ENCODE assay signal across 24 cellular contexts in the genomic region with DNA sequence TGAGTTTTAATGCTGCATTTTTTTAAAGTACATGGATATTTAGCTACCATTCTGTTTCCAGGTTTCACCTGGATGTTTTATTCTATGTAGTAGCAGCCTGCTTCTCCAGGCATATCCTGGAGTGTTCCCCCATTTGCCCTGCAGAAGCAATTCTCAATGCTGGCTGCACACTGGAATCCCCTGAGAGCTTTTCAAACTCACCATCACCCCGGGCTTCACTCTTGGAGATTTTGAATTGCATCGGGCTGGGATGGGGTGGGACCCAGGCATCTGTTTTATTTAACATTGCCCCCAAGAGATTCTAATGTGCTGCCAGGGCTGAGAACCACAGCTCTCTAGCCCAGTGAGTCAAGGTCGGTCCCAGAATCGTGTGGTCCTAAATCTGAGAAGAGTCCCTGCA.
"Had no signal": no experiment of that assay in that cellular context is flagged by ENCODE, and none has a peak within 500 bp of the region (broad histone marks: within the 10 kb centered on the region; RNA-seq: fewer than 3 reads in every experiment).

No MANE protein-coding gene starts in this region.

- H3K27me3 ChIP-seq: pancreas, right lobe of liver, sigmoid colon, stomach, tibial artery, transverse colon, upper lobe of right lung, uterus had no signal

- H3K36me3 ChIP-seq: neutrophil, pancreas, right lobe of liver, sigmoid colon, thoracic aorta, transverse colon, upper lobe of right lung, uterus had no signal

- DNase-seq: naive thymus-derived CD8-positive, alpha-beta T cell; nephron progenitor cell; nucleus accumbens; pancreas; psoas muscle; right cardiac atrium; right lobe of liver; sigmoid colon; small intestine; stimulated activated CD4-positive, alpha-beta T cell treated with anti-CD3 and anti-CD28 coated beads, Interleukin-15, amount 100 ng/mL, for 24 hours; stimulated activated CD4-positive, alpha-beta T cell treated with anti-CD3 and anti-CD28 coated beads, Interleukin-2, amount 100 ng/mL, for 24 hours; stimulated activated CD4-positive, alpha-beta T cell treated with anti-CD3 and anti-CD28 coated beads, Interleukin-2, amount 100 ng/mL, for 48 hours; stimulated activated CD4-positive, alpha-beta T cell treated with anti-CD3 and anti-CD28 coated beads, Interleukin-4, amount 100 ng/mL, for 24 hours; stimulated activated naive B cell treated with anti-CD40 and anti-IgM and Interleukin-4, amounts not matched to agents 10 μg/mL and 1 μg/mL and 100 μg/mL, for 72 hours; stimulated activated naive CD4-positive, alpha-beta T cell treated with Interleukin-2 at 50 U/mL for 16 hours; stomach; tibial artery; transverse colon; upper lobe of right lung; uterus had no signal

- H3K4me3 ChIP-seq: pancreas, psoas muscle, right lobe of liver, sigmoid colon, stomach, thoracic aorta, tibial artery, transverse colon, upper lobe of right lung, uterus had no signal

- H3K27ac ChIP-seq: neutrophil, psoas muscle, right lobe of liver, sigmoid colon, stomach, thoracic aorta, tibial artery, transverse colon, upper lobe of right lung, uterus had no signal

- H3K9me3 ChIP-seq: neutrophil, pancreas, right lobe of liver, sigmoid colon, thoracic aorta, tibial artery, transverse colon, upper lobe of right lung, uterus had no signal

- H3K4me1 ChIP-seq: pancreas, psoas muscle, right lobe of liver, sigmoid colon, stomach, transverse colon, upper lobe of right lung, uterus had no signal

- ATAC-seq: naive thymus-derived CD8-positive, alpha-beta T cell; natural killer cell treated with Interleukin-12 subunit alpha and Interleukin-12 subunit beta and Interleukin-15 and Interleukin-18, amount 100 ng/mL, for 72 hours; psoas muscle; right cardiac atrium; right lobe of liver; stimulated activated effector memory CD8-positive, alpha-beta T cell treated with anti-CD3 and anti-CD28 coated beads, Interleukin-12 subunit alpha, Interleukin-12 subunit beta, amount 100 ng/mL, for 72 hours; stimulated activated naive B cell treated with anti-CD40 and anti-IgM and Interleukin-4, amounts not matched to agents 10 μg/mL and 1 μg/mL and 100 μg/mL, for 72 hours; upper lobe of right lung had no signal
